In the genomic region with DNA sequence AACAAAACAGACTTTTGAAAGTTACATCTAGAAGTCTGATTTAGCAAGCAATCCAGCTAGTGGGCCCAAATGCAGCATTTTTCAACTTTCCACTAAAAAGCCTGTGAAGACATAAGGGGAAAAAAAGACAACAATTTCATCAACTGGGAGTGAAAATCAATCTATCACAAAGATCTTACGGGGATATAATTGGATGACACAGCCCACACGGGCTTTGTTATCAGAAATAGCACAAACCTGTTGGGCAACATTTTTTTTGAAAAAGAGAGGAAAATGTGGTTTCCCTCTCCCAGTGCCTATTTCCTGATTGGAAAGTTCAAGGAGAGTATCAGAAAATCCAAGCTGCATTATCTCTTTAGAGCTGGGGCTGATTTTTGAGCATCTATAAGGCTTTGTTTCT, we compare ENCODE assay signal across 23 cellular contexts.
DNase-seq lines count a peak whose midpoint lies in the region; ATAC-seq, FAIRE-seq and TF ChIP-seq lines count a peak whose summit lies in the region.
"Had no signal": no experiment of that assay in that cellular context is flagged by ENCODE, and none has a peak within 500 bp of the region (broad histone marks: within the 10 kb centered on the region; RNA-seq: fewer than 3 reads in every experiment).

No MANE protein-coding gene starts in this region.

- no peak for TF ChIP-seq CTCF in OCI-LY3 (IDR thresholded peaks at IDR 0.05; ENCODE audit: low read depth, low read length)
- no peak for TF ChIP-seq CTCF in GM12878 (IDR thresholded peaks at IDR 0.05 in 2 of 3, conservative IDR thresholded peaks at IDR 0.05 in 1 of 3; ENCODE audit: control insufficient read depth in 2 of 3, extremely low read depth in 1 of 3, insufficient read depth in 1 of 3, low read depth in 3 of 3, low read length in 3 of 3)
- no peak for TF ChIP-seq CTCF in neural cell (IDR thresholded peaks at IDR 0.05; ENCODE audit: poor library complexity, severe bottlenecking)

- peak overlapping the region; percentile 28; the same call in 1 of the 2 replicates for H3K4me3 ChIP-seq in OCI-LY3 (ENCODE audit: low read length)
- peak overlapping the region; percentile 16; the same call in 1 of the 2 replicates for H3K4me3 ChIP-seq in GM12878
- H3K4me3 ChIP-seq in neural cell (ENCODE audit: low read length), result no peak overlapping the region
- no peak overlapping the region for H3K4me3 ChIP-seq in CD4-positive, alpha-beta memory T cell (ENCODE audit: low read length in 2 of 2)

- CTCF ChIA-PET in GM12878 (lab: Yijun Ruan, JAX), result interaction anchor here (0.6 to 8.3 kb wide), 8 partner anchors 15 to 507 kb away, joined by 3 to 235 read pairs (median 4); no protein-coding TSS in a partner anchor
- CTCF ChIA-PET in CD4-positive, alpha-beta memory T cell (lab: Charles Lee; ENCODE audit: partially characterized antibody), result no interaction called here

- peaks cover 12 to 18% of the 10 kb centered on the region in 2 donors for H3K27me3 Mint-ChIP-seq in CD4-positive, alpha-beta memory T cell

- H3K4me2 ChIP-seq in OCI-LY3 (ENCODE audit: low read length), result peak overlapping the region; percentile 40
- H3K4me2 ChIP-seq in GM12878 (ENCODE audit: control insufficient read depth, insufficient read depth), result peak overlapping the region; percentile 72; the same call in 1 of the 2 replicates
- peak overlapping the region; percentile 22 for H3K4me2 ChIP-seq in neural cell (ENCODE audit: low read length)
- H3K4me2 ChIP-seq: SK-N-SH had no signal

- in situ Hi-C loops in GM12878 (cut with MboI), result no loop called here

- H3K4me1 ChIP-seq in OCI-LY3 (ENCODE audit: low read length), result peaks cover 54% of the 10 kb centered on the region
- peaks cover 40% of the 10 kb centered on the region for H3K4me1 ChIP-seq in GM12878 (ENCODE audit: control insufficient read depth, insufficient read depth, low read length)
- H3K4me1 ChIP-seq in CD4-positive, alpha-beta memory T cell (ENCODE audit: insufficient read depth, low read length), result no peaks in the 10 kb centered on the region

- TF ChIP-seq EP300 in GM12878 (IDR thresholded peaks at IDR 0.05; ENCODE audit: borderline replicate concordance in 1 of 2, control insufficient read depth in 1 of 2, low read depth in 2 of 2, low read length in 2 of 2) (no peak), neural cell (conservative IDR thresholded peaks at IDR 0.05; ENCODE audit: poor library complexity, severe bottlenecking) (no peak)

- TF ChIP-seq RAD21 in GM12878 (IDR thresholded peaks at IDR 0.05; ENCODE audit: insufficient read depth, low read depth, low read length), result no peak
- TF ChIP-seq RAD21 in neural cell (conservative IDR thresholded peaks at IDR 0.05), result no peak

- WGBS in GM12878 (ENCODE audit: insufficient coverage, insufficient replicate concordance, low lambda C conversion rate, missing lambda C conversion rate), result 96% methylated on average over 2 of the region's 2 CpGs

- H3K9me2 ChIP-seq in neural cell (ENCODE audit: insufficient read depth, low read length), result no peaks in the 10 kb centered on the region
- H3K9me2 ChIP-seq: SK-N-SH had no signal

- ATAC-seq in GM12878 (no peak), HG02840 (IDR thresholded peaks at IDR 0.05; ENCODE audit: low FRiP score, unreplicated experiment) (no peak)
- ATAC-seq: PC-3 had no signal

- no peak overlapping the region for H3K4me3 Mint-ChIP-seq in CD4-positive, alpha-beta memory T cell
- H3K4me3 Mint-ChIP-seq: CD14-positive monocyte, HFFc6 had no signal

- no peaks in the 10 kb centered on the region for H3K36me3 ChIP-seq in OCI-LY3 (replicated peaks; ENCODE audit: low read depth, low read length)
- H3K36me3 ChIP-seq in GM12878 (ENCODE audit: control insufficient read depth in 2 of 2, insufficient read depth in 2 of 2, low read length in 1 of 2), result no peaks in the 10 kb centered on the region
- no peaks in the 10 kb centered on the region for H3K36me3 ChIP-seq in neural cell (ENCODE audit: insufficient read depth, low read length)
- H3K36me3 ChIP-seq in CD4-positive, alpha-beta memory T cell (ENCODE audit: insufficient read depth, low read length), result no peaks in the 10 kb centered on the region

- H2AFZ ChIP-seq in OCI-LY3 (ENCODE audit: low read depth, low read length) (peak overlapping the region; percentile 32), GM12878 (ENCODE audit: control insufficient read depth, low read depth, low read length) (peak overlapping the region; percentile 88), neural cell (ENCODE audit: low read depth, low read length) (no peak overlapping the region)

- FAIRE-seq in GM12878 (lab: Jason Lieb, UNC), result no peak
- FAIRE-seq: H54 had no signal

- RAD21 ChIA-PET in GM12878 (lab: Charles Lee; ENCODE audit: unreplicated experiment), result interaction anchor here (1.1 to 8.6 kb wide), 8 partner anchors 7 to 370 kb away, joined by 3 to 147 read pairs (median 30); no protein-coding TSS in a partner anchor

- H3K36me3 Mint-ChIP-seq in CD4-positive, alpha-beta memory T cell, result no peaks in the 10 kb centered on the region
- H3K36me3 Mint-ChIP-seq: CD14-positive monocyte had no signal

- POLR2A ChIA-PET in GM12878 (lab: Charles Lee), result interaction anchor here (1.2 to 8.3 kb wide), 3 partner anchors 11 to 23 kb away, joined by 3 to 157 read pairs (median 8); no protein-coding TSS in a partner anchor
- POLR2A ChIA-PET in CD4-positive, alpha-beta memory T cell (lab: Charles Lee; ENCODE audit: partially characterized antibody), result no interaction called here

- no peaks in the 10 kb centered on the region for H3F3A ChIP-seq in neural cell (ENCODE audit: insufficient read depth, low read length, poor library complexity, severe bottlenecking)

- TF ChIP-seq POLR2A in GM12878 (IDR thresholded peaks at IDR 0.05; ENCODE audit: low read depth, low read length), result no peak

- H4K20me1 ChIP-seq in OCI-LY3 (ENCODE audit: insufficient read depth, low read length) (no peaks in the 10 kb centered on the region), GM12878 (ENCODE audit: control insufficient read depth, insufficient read depth) (no peaks in the 10 kb centered on the region), neural cell (ENCODE audit: insufficient read depth) (no peaks in the 10 kb centered on the region)

- intact Hi-C loops in GM12878 (cut with micrococcal nuclease; ENCODE audit: unreplicated experiment) (no loop called here), posterior vena cava (cut with DNase I) (no loop called here)
- intact Hi-C loops in CD4-positive, alpha-beta memory T cell (cut with micrococcal nuclease), result no loop called here

- H3K9me3 Mint-ChIP-seq in CD4-positive, alpha-beta memory T cell, result peaks cover 0 to 2% (median 0%) of the 10 kb centered on the region in 8 donors
- H3K9me3 Mint-ChIP-seq: HFFc6 had no signal

- no peaks in the 10 kb centered on the region for H3K9me3 ChIP-seq in OCI-LY3 (ENCODE audit: insufficient read depth, low read length)
- H3K9me3 ChIP-seq in GM12878 (replicated peaks; ENCODE audit: control insufficient read depth, insufficient read depth, low read length), result peaks cover 4% of the 10 kb centered on the region; the same call in 1 of the 3 replicates
- H3K9me3 ChIP-seq in neural cell (ENCODE audit: low read length), result no peaks in the 10 kb centered on the region
- H3K9me3 ChIP-seq in CD4-positive, alpha-beta memory T cell (ENCODE audit: control insufficient read depth in 1 of 2, low read length in 2 of 2), result no peaks in the 10 kb centered on the region
- H3K9me3 ChIP-seq: SK-N-SH had no signal

- H3K27me3 ChIP-seq in OCI-LY3 (ENCODE audit: low read depth, low read length), result no peaks in the 10 kb centered on the region
- no peaks in the 10 kb centered on the region for H3K27me3 ChIP-seq in GM12878 (replicated peaks in 1 of 2; ENCODE audit: control insufficient read depth in 2 of 2, insufficient read depth in 2 of 2, low read length in 1 of 2)
- H3K27me3 ChIP-seq in neural cell (ENCODE audit: insufficient read depth, low read depth, low read length), result no peaks in the 10 kb centered on the region
- no peaks in the 10 kb centered on the region for H3K27me3 ChIP-seq in CD4-positive, alpha-beta memory T cell (ENCODE audit: insufficient read depth, low read length)

- peak overlapping the region; percentile 3; the same call in 1 of the 2 replicates for H3K9ac ChIP-seq in OCI-LY3 (ENCODE audit: low read length)
- H3K9ac ChIP-seq in GM12878 (ENCODE audit: control insufficient read depth, insufficient read depth, low read length), result peak overlapping the region; percentile 40; the same call in 1 of the 2 replicates
- H3K9ac ChIP-seq in neural cell (ENCODE audit: low read length), result no peak overlapping the region
- H3K9ac ChIP-seq: SK-N-SH had no signal

- no peaks in the 10 kb centered on the region for H3K4me1 Mint-ChIP-seq in CD4-positive, alpha-beta memory T cell
- H3K4me1 Mint-ChIP-seq: CD14-positive monocyte had no signal

- DNase-seq in DMS53 treated with DMSO at 0.1 percent for 48 hours (lab: John Stamatoyannopoulos, UW; ENCODE audit: unreplicated experiment) (peak; percentile 25), GM12878 (ENCODE audit: low read depth, low spot score) (no peak), posterior vena cava (ENCODE audit: low spot score) (no peak), HuH-7.5 (ENCODE audit: low spot score) (no peak)
- no peak for DNase-seq in CD4-positive, alpha-beta memory T cell
- DNase-seq: DMS79, HFFc6, KG1, NCI-H1105 treated with DMSO at 0.1 percent for 48 hours, NCI-H1694, NCI-H2081, NCI-H2171 treated with DMSO at 0.1 percent for 48 hours, NCI-H446, NCI-H526, PC-3, SIG-M5, SK-N-SH had no signal

- BruUV-seq in GM12878 (replicated peaks; lab: Mats Ljungman, UMichigan), result no TSS peak

- H3K27ac Mint-ChIP-seq in CD4-positive, alpha-beta memory T cell, result no peak overlapping the region
- H3K27ac Mint-ChIP-seq: CD14-positive monocyte, HFFc6 had no signal

- H3K79me2 ChIP-seq in OCI-LY3 (ENCODE audit: low read length) (no peaks in the 10 kb centered on the region), GM12878 (ENCODE audit: control insufficient read depth, insufficient read depth, low read length) (peaks cover 2% of the 10 kb centered on the region; the same call in 1 of the 2 replicates), neural cell (replicated peaks; ENCODE audit: insufficient read depth, low read length) (no peaks in the 10 kb centered on the region)

- SMC1A ChIA-PET in GM12878 (lab: Charles Lee; ENCODE audit: uncharacterized antibody, unreplicated experiment), result interaction anchor here (0.7 to 9.8 kb wide), 13 partner anchors 9 to 1914 kb away, joined by 3 to 244 read pairs (median 4); a partner anchor contains a TSS

- peak overlapping the region; percentile 1; the same call in 1 of the 2 replicates for H3K27ac ChIP-seq in OCI-LY3 (ENCODE audit: low read length)
- H3K27ac ChIP-seq in GM12878 (ENCODE audit: control insufficient read depth, insufficient read depth), result peak overlapping the region; percentile 95
- H3K27ac ChIP-seq in neural cell (ENCODE audit: low read length), result no peak overlapping the region
- no peak overlapping the region for H3K27ac ChIP-seq in CD4-positive, alpha-beta memory T cell (ENCODE audit: low read depth, low read length)
- H3K27ac ChIP-seq: HL-60 had no signal

TF ChIP-seq in neural cell, 6 proteins besides CTCF, POLR2A, EP300 and RAD21 (continues in another document):
- no peak for TF ChIP-seq MXI1 (conservative IDR thresholded peaks at IDR 0.05; ENCODE audit: poor library complexity, severe bottlenecking)

Comparison
In these comparisons a context has a peak if more than half of its experiments do, and no peak if none do; other contexts are left out.
1. H3K27ac ChIP-seq: peak in OCI-LY3 (single experiment) and GM12878 (single experiment); none in neural cell (single experiment) and CD4-positive, alpha-beta memory T cell (single experiment).
2. H3K4me2 ChIP-seq: peak in every context shown above with its lines; median percentile 72 in GM12878; 40 in OCI-LY3; 22 in neural cell.
3. H3K4me3 ChIP-seq: peak in OCI-LY3 (single experiment) and GM12878 (single experiment); none in neural cell (single experiment) and CD4-positive, alpha-beta memory T cell (0 of 2).